Comparison of ENCODE assay signal across 13 cellular contexts in the genomic region with DNA sequence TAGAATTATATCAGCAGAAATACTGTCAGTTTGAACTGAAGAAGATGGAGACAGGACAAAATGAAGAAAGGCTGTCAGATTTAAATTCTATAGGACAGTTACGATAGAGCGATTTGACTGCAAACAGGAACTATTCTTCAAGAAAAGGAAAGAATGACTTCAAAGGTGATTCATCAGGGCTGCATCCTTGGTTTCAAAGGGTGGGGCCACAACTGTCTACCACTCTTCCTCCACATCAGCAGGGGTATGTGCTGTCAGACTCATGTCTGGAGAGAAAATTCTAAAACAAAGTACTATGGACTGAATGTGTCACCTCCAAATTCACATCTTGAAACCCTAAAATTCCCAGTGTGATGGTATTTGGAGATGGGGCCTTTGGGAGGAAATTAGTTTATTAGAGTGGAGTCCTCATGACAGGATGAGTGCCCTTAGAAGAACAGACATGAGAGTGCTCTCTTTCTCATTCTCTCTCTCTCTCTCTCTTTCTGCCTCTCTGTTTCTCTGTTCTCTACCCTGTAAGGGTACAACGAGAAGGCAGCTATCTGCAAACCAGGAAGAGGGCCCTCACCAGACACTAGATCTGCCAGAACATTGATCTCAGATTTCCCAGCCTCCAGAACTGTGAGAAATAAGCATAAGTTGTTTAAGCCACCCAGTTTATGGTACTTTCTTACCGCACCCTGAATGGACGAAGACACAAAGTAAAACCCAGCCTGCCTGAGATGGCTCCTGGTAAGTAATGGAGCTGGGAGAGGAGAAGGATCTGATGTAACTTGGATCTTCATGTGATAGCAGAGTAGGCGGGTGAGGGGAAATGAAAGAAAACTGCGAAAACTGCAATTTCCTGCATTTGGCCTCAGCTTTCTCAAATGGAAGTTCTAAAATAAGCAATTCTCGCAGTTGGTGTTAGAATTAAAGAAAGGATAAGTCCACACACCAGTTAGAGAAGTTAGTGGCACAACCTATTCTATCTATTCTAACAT. TPM values are rescaled to one million over a fixed set of nuclear protein-coding genes. Genes with fewer than 3 reads are reported as not detected.
DNase-seq lines count a peak whose midpoint lies in the region; ATAC-seq and TF ChIP-seq lines count a peak whose summit lies in the region.
"Had no signal": no experiment of that assay in that cellular context is flagged by ENCODE, and none has a peak within 500 bp of the region (broad histone marks: within the 10 kb centered on the region; RNA-seq: fewer than 3 reads in every experiment).

No MANE protein-coding gene starts in this region.

- DNase-seq in MCF 10A (ENCODE audit: unreplicated experiment) (peak; percentile 17), breast epithelium (ENCODE audit: low spot score in 2 of 2) (no peak), SIG-M5 (lab: John Stamatoyannopoulos, UW) (peak; percentile 3), glomerular visceral epithelial cell (ENCODE audit: extremely low spot score) (peak; percentile 30), type B pancreatic cell (ENCODE audit: extremely low spot score, unreplicated experiment) (no peak), NCI-H2196 (lab: John Stamatoyannopoulos, UW; ENCODE audit: unreplicated experiment) (no peak), Kasumi-1 (lab: John Stamatoyannopoulos, UW) (no peak)
- DNase-seq: effector CD4-positive, alpha-beta T cell; KBM-7; stimulated activated CD8-positive, alpha-beta memory T cell treated with anti-CD3 and anti-CD28 coated beads, Interleukin-4, amount 100 ng/mL, for 48 hours had no signal

- no peaks in the 10 kb centered on the region for H3K27me3 ChIP-seq in breast epithelium

- TF ChIP-seq CTCF in MCF 10A (IDR thresholded peaks at IDR 0.05; ENCODE audit: unreplicated experiment): no peak
- TF ChIP-seq CTCF in breast epithelium (IDR thresholded peaks at IDR 0.05): no peak
- no peak for TF ChIP-seq CTCF in type B pancreatic cell (conservative IDR thresholded peaks at IDR 0.05)

- no peaks in the 10 kb centered on the region for H3K4me1 ChIP-seq in breast epithelium

- no peaks in the 10 kb centered on the region for H3K36me3 ChIP-seq in breast epithelium

- CTCF ChIA-PET in MCF 10A (lab: Yijun Ruan, JAX): interaction anchor here (0.6 to 0.7 kb wide), 2 partner anchors 92 to 329 kb away, joined by 3 read pairs; no protein-coding TSS in a partner anchor

- no peaks in the 10 kb centered on the region for H3K9me3 Mint-ChIP-seq in MCF 10A (ENCODE audit: unreplicated experiment)
- H3K9me3 Mint-ChIP-seq in type B pancreatic cell: no peaks in the 10 kb centered on the region

- BruUV-seq in MCF 10A (replicated peaks; lab: Mats Ljungman, UMichigan): no TSS peak

- no peaks in the 10 kb centered on the region for H3K9me3 ChIP-seq in breast epithelium

- no peak for ATAC-seq in HG03442 (IDR thresholded peaks at IDR 0.05; ENCODE audit: unreplicated experiment)

- H3K4me3 Mint-ChIP-seq in MCF 10A (ENCODE audit: unreplicated experiment) (no peak overlapping the region), type B pancreatic cell (no peak overlapping the region)

- H3K27ac Mint-ChIP-seq in MCF 10A (ENCODE audit: low read depth, unreplicated experiment) (no peak overlapping the region), type B pancreatic cell (peak overlapping the region; percentile 57)

- intact Hi-C loops in MCF 10A (cut with micrococcal nuclease): no loop called here
- intact Hi-C loops in breast epithelium (cut with DNase I; ENCODE audit: low total_unique reads): no loop called here

- H3K4me1 Mint-ChIP-seq in MCF 10A (ENCODE audit: insufficient read depth, unreplicated experiment) (peaks cover 15% of the 10 kb centered on the region), type B pancreatic cell (ENCODE audit: unreplicated experiment) (no peaks in the 10 kb centered on the region)

- POLR2A ChIA-PET in MCF 10A (lab: Yijun Ruan, JAX): no interaction called here

- no peak overlapping the region for H3K4me3 ChIP-seq in breast epithelium

- H3K36me3 Mint-ChIP-seq in MCF 10A (ENCODE audit: insufficient read depth, unreplicated experiment) (no peaks in the 10 kb centered on the region), type B pancreatic cell (no peaks in the 10 kb centered on the region)

- H3K27me3 Mint-ChIP-seq in MCF 10A (ENCODE audit: insufficient read depth, unreplicated experiment): no peaks in the 10 kb centered on the region
- H3K27me3 Mint-ChIP-seq in type B pancreatic cell: no peaks in the 10 kb centered on the region

- no peak overlapping the region for H3K27ac ChIP-seq in breast epithelium

- no peak for TF ChIP-seq POLR2A in breast epithelium (IDR thresholded peaks at IDR 0.05)

RNA-seq across cellular contexts. Expression of gene CDS1, which starts 8.9 kb away (rescaled TPM):
- total RNA-seq in MCF 10A (2022) (10.3 and 11.5 TPM in 2 replicates), breast epithelium (10 to 100 TPM in 1 of 3 donors, 1 to 10 TPM in 2; 1.1 to 29.6 (median 9.8) TPM), type B pancreatic cell (ENCODE audit: low replicate concordance) (15.1 and 39.7 TPM in 2 replicates)
- total RNA-seq: OCI-LY7; T-helper 2 cell treated with Interferon-gamma antibody and Interleukin-4, amounts not matched to agents 100 ng/mL and 5 ng/mL, for 36 hours had no signal

Comparison
In these comparisons a context has a peak if more than half of its experiments do, and no peak if none do; other contexts are left out.
1. DNase-seq: peak in MCF 10A (single experiment), SIG-M5 (single experiment) and glomerular visceral epithelial cell (single experiment); none in breast epithelium (0 of 2), type B pancreatic cell (single experiment), NCI-H2196 (single experiment) and Kasumi-1 (0 of 2).